20 cellular contexts compared by ENCODE assay signal in genomic region chr1:15943515-15944307, GRCh38. TPM values are rescaled to one million over a fixed set of nuclear protein-coding genes. Genes with fewer than 3 reads are reported as not detected.
A peak's percentile ranks its signal among the peaks of the same experiment; 100 is the strongest.
DNase-seq lines count a peak whose midpoint lies in the region; ATAC-seq and TF ChIP-seq lines count a peak whose summit lies in the region.
"Had no signal": no experiment of that assay in that cellular context is flagged by ENCODE, and none has a peak within 500 bp of the region (broad histone marks: within the 10 kb centered on the region; RNA-seq: fewer than 3 reads in every experiment).

No MANE protein-coding gene starts in this region.

- H3K36me3 ChIP-seq in endodermal cell (ENCODE audit: control insufficient read depth, insufficient read depth, low read length) = peaks cover 48% of the 10 kb centered on the region
- peaks cover 72 to 97% (median 97%) of the 10 kb centered on the region in 4 donors for H3K36me3 ChIP-seq in stomach

- ATAC-seq in HG03469 (IDR thresholded peaks at IDR 0.05; ENCODE audit: unreplicated experiment) (no peak), HG03457 (IDR thresholded peaks at IDR 0.05; ENCODE audit: unreplicated experiment) (no peak)

- H3K27ac Mint-ChIP-seq in endodermal cell = no peak overlapping the region

- TF ChIP-seq CTCF in endodermal cell (conservative IDR thresholded peaks at IDR 0.05) (no peak), stomach (IDR thresholded peaks at IDR 0.05) (no peak)

- H3K4me1 ChIP-seq in endodermal cell (ENCODE audit: control insufficient read depth, insufficient read depth, low read length) (no peaks in the 10 kb centered on the region), stomach (peaks cover 10 to 32% (median 18%) of the 10 kb centered on the region in 4 donors)
- H3K4me1 ChIP-seq: BE2C had no signal

- H3K4me3 ChIP-seq in endodermal cell (ENCODE audit: low read length) (no peak overlapping the region), stomach (no peak overlapping the region)
- H3K4me3 ChIP-seq: SJSA1 had no signal

- no peak for TF ChIP-seq EP300 in stomach (IDR thresholded peaks at IDR 0.05)

- intact Hi-C loops in stomach (cut with DNase I; ENCODE audit: low total_unique reads) = no loop called here

- peak; percentile 54 for DNase-seq in activated CD8-positive, alpha-beta memory T cell treated with anti-CD3 and anti-CD28 coated beads for 24 hours
- DNase-seq in activated CD8-positive, alpha-beta memory T cell treated with anti-CD3 and anti-CD28 coated beads, Interleukin-2, amount 50 U/mL, for 4 hours = no peak
- DNase-seq in Kasumi-1 (lab: John Stamatoyannopoulos, UW) = peak; percentile 40 to 63
- DNase-seq in endodermal cell = peak; percentile 35
- DNase-seq in stomach = peak; percentile 17
- no peak for DNase-seq in DMS153 treated with DMSO at 0.1 percent for 48 hours (lab: John Stamatoyannopoulos, UW; ENCODE audit: unreplicated experiment)
- DNase-seq: 8988T; BE2C; Calu3; CD4-positive, alpha-beta memory T cell; DMS79; GOT3; KBM-7; NCI-H146; NCI-H2081; NCI-H510A; NCI-H774 had no signal

- no peak for TF ChIP-seq POLR2A in stomach (IDR thresholded peaks at IDR 0.05)

- H3K9me3 ChIP-seq in endodermal cell (ENCODE audit: control insufficient read depth, low read length) (no peaks in the 10 kb centered on the region), stomach (no peaks in the 10 kb centered on the region)
- H3K9me3 ChIP-seq: BE2C, SJSA1 had no signal

- 95 to 97% methylated on average over 34 to 46 of the region's 46 CpGs for WGBS in endodermal cell (ENCODE audit: insufficient coverage in 1 of 2, insufficient read length in 1 of 2), 2 experiments
- 90 to 94% (median 92%) methylated on average over 32 to 46 of the region's 46 CpGs for WGBS in stomach, 5 donors

- no peak overlapping the region for H3K9ac ChIP-seq in endodermal cell (ENCODE audit: extremely low read depth, low read length, poor library complexity, severe bottlenecking)

- H3K36me3 Mint-ChIP-seq in endodermal cell (ENCODE audit: low read depth) = peaks cover 53% of the 10 kb centered on the region

- H3K4me3 Mint-ChIP-seq in endodermal cell = no peak overlapping the region
- H3K4me3 Mint-ChIP-seq: CD4-positive, alpha-beta memory T cell had no signal

- no peaks in the 10 kb centered on the region for H3K9me3 Mint-ChIP-seq in endodermal cell
- H3K9me3 Mint-ChIP-seq: CD4-positive, alpha-beta memory T cell had no signal

- H3K27me3 ChIP-seq in endodermal cell (ENCODE audit: control insufficient read depth, insufficient read depth, low read length, poor library complexity, severe bottlenecking) (no peaks in the 10 kb centered on the region), stomach (no peaks in the 10 kb centered on the region)
- H3K27me3 ChIP-seq: BE2C, SJSA1 had no signal

- no peaks in the 10 kb centered on the region for H3K27me3 Mint-ChIP-seq in endodermal cell (ENCODE audit: insufficient read depth)
- H3K27me3 Mint-ChIP-seq: CD4-positive, alpha-beta memory T cell had no signal

- no peak overlapping the region for H3K27ac ChIP-seq in endodermal cell (ENCODE audit: low read depth, low read length)
- no peak overlapping the region for H3K27ac ChIP-seq in stomach
- H3K27ac ChIP-seq: SJSA1 had no signal

- H3K4me1 Mint-ChIP-seq in endodermal cell = peaks cover 6% of the 10 kb centered on the region

RNA-seq across cellular contexts. Expression of gene ZBTB17, which starts 32.2 kb away (rescaled TPM):
- total RNA-seq in endodermal cell = 10 to 100 TPM; 28.0 to 31.7 TPM
- 35.1 TPM for polyA plus RNA-seq in endodermal cell (2013, experiment 1 of 2)
- 32.6 TPM for polyA plus RNA-seq in endodermal cell (2013, experiment 2 of 2)
- total RNA-seq in stomach = 100 to 1,000 TPM in 1 of 5 donors, 10 to 100 TPM in 4; 13.0 to 136 (median 65.9) TPM
- 10 to 100 TPM; 40.7 to 46.3 (median 44.2) TPM for polyA plus RNA-seq in stomach

Comparison
In these comparisons a context has a peak if more than half of its experiments do, and no peak if none do; other contexts are left out.
1. DNase-seq: peak in activated CD8-positive, alpha-beta memory T cell treated with anti-CD3 and anti-CD28 coated beads for 24 hours (single experiment), Kasumi-1 (2 of 2), endodermal cell (single experiment) and stomach (single experiment); none in activated CD8-positive, alpha-beta memory T cell treated with anti-CD3 and anti-CD28 coated beads, Interleukin-2, amount 50 U/mL, for 4 hours (single experiment) and DMS153 treated with DMSO at 0.1 percent for 48 hours (single experiment).